In the genomic region with DNA sequence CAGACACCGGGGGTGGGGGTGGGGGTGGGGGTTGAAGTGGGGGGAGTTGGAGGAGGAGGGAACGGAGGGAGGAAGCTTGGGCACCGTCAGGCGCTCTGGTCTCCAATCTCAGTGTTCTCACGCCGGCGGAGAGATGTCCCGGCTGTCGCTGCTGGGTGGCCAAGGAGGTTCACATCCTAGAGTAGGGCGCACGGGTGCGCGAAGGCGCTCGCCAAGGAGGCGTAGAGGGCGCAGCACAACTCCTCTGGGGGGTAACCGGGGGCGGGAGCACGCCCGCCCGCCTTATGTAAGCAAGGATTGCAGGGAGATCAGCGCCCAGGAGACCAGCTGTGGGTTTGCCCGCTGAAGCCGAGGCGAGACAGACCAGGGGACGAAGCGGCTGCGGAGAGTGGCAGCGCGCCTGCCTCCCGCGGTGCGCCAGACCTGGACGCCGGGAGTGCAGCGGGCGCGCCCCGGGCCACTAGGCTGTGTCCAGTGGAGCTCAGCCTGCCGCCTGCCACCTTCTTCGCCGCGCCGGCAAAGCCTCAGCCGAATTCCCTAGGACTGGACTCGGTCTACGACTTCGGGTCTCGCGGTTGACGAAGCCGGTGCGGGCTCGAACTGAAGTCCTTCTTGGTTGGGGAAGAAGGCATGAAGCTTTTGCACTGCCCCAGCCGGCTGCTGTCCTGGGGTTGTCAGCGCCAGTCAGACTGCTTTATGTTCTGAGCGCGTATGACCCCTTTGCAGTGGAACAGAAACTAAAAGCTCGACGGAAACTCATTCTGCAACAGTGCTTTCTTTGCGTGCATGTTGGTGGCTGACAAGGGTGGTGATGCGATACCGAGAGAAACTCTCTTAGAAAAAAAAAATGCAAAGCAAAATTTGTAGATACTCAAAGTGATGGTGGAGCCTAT, we compare ENCODE assay signal across 7 cellular contexts. TPM values are rescaled to one million over a fixed set of nuclear protein-coding genes. Genes with fewer than 3 reads are reported as not detected.
DNase-seq lines count a peak whose midpoint lies in the region; ATAC-seq, FAIRE-seq and TF ChIP-seq lines count a peak whose summit lies in the region.

No MANE protein-coding gene starts in this region.

- H3K36me3 ChIP-seq in adrenal gland (replicated peaks in 1 of 2): no peaks in the 10 kb centered on the region

- H3K4me3 ChIP-seq in GM12864 (ENCODE audit: low read depth, low read length) (peak overlapping the region; percentile 60), adrenal gland (peak overlapping the region in 3 of 4 donors; percentile 36 to 67 (median 61)), right cardiac atrium (ENCODE audit: low read length) (peak overlapping the region; percentile 75)

- peak; percentile 93 for ATAC-seq in GM21447 (IDR thresholded peaks at IDR 0.05; ENCODE audit: unreplicated experiment)
- ATAC-seq in right cardiac atrium: peak; percentile 81 to 83

- DNase-seq in GM12864 (ENCODE audit: low read depth) (peak; percentile 33), HTR-8/SVneo (ENCODE audit: insufficient read length, low spot score) (peak; percentile 7), adrenal gland (peak in 5 of 7 donors; percentile 65 to 88 (median 76)), right cardiac atrium (peak; percentile 86 to 93 (median 91)), posterior cingulate gyrus (peak in 9 of 10 donors; percentile 58 to 94 (median 79)), OCI-M2 (lab: John Stamatoyannopoulos, UW; ENCODE audit: unreplicated experiment) (no peak)

- TF ChIP-seq POLR2A in adrenal gland (IDR thresholded peaks at IDR 0.05): peak; percentile 26 to 68

- H3K9me3 ChIP-seq in adrenal gland (replicated peaks in 1 of 3) (no peaks in the 10 kb centered on the region), right cardiac atrium (ENCODE audit: control insufficient read depth, low read length) (no peaks in the 10 kb centered on the region)

- intact Hi-C loops in adrenal gland (cut with DNase I) (loop anchor here in 1 of 2 donors (10.0 kb wide), 1 partner anchor 365 kb away; no protein-coding TSS in a partner anchor), right cardiac atrium (cut with DNase I) (no loop called here), posterior cingulate gyrus (cut with DNase I) (loop anchor here (2.0 to 10.0 kb wide), 3 partner anchors 37 to 383 kb away; no protein-coding TSS in a partner anchor)

- no peak for FAIRE-seq in HTR-8/SVneo (lab: Jason Lieb, UNC)

- 1 to 2% (median 1%) methylated on average over 9 to 64 of the region's 64 CpGs for WGBS in adrenal gland, 4 donors
- under 1% methylated on average over 64 of the region's 64 CpGs for WGBS in right cardiac atrium

- H3K4me1 ChIP-seq in adrenal gland (replicated peaks in 1 of 2) (no peaks in the 10 kb centered on the region), right cardiac atrium (ENCODE audit: control insufficient read depth, insufficient read depth, low read length) (no peaks in the 10 kb centered on the region)

- TF ChIP-seq CTCF in GM12864 (IDR thresholded peaks at IDR 0.05; ENCODE audit: low read depth, low read length, missing control alignments) (no peak), adrenal gland (IDR thresholded peaks at IDR 0.05) (peak in 1 of 6 experiments; percentile 2)

- no peaks in the 10 kb centered on the region for H3K27me3 ChIP-seq in adrenal gland
- no peaks in the 10 kb centered on the region for H3K27me3 ChIP-seq in right cardiac atrium (ENCODE audit: control insufficient read depth, insufficient read depth)

- H3K27ac ChIP-seq in adrenal gland (peak overlapping the region; percentile 43 to 93 (median 87)), right cardiac atrium (ENCODE audit: low read length) (peak overlapping the region; percentile 73)

RNA-seq across cellular contexts. Expression of a gene that starts 0.7 kb away (rescaled TPM):
- total RNA-seq in adrenal gland: 10 to 100 TPM; 16.1 to 33.5 (median 30.3) TPM
- 1 to 10 TPM; 4.7 to 9.6 (median 5.0) TPM for polyA plus RNA-seq in adrenal gland
- total RNA-seq in right cardiac atrium: 1 to 10 TPM; 4.0 to 8.4 (median 6.7) TPM
- 1.3 TPM for polyA plus RNA-seq in right cardiac atrium
